ENCODE assay signal across 21 cellular contexts in genomic region chr22:48440673-48441552, GRCh38.
"Had no signal": no experiment of that assay in that cellular context is flagged by ENCODE, and none has a peak within 500 bp of the region (broad histone marks: within the 10 kb centered on the region; RNA-seq: fewer than 3 reads in every experiment).

No MANE protein-coding gene starts in this region.

- H3K36me3 Mint-ChIP-seq: mesothelial cell of epicardium; naive B cell; natural killer cell treated with Interleukin-12 subunit alpha and Interleukin-12 subunit beta and Interleukin-15 and Interleukin-18, amount 100 ng/mL, for 72 hours; stimulated activated memory B cell treated with anti-CD40 and anti-IgM and Interleukin-4, amounts not matched to agents 10 μg/mL and 1 μg/mL and 100 μg/mL, for 72 hours had no signal

- H3K27ac ChIP-seq: dorsolateral prefrontal cortex, prostate gland, right atrium auricular region, sigmoid colon, thoracic aorta, tibial nerve, upper lobe of left lung, uterus had no signal

- H3K4me3 Mint-ChIP-seq: mesothelial cell of epicardium; naive B cell; natural killer cell treated with Interleukin-12 subunit alpha and Interleukin-12 subunit beta and Interleukin-15 and Interleukin-18, amount 100 ng/mL, for 72 hours; neural crest cell; stimulated activated memory B cell treated with anti-CD40 and anti-IgM and Interleukin-4, amounts not matched to agents 10 μg/mL and 1 μg/mL and 100 μg/mL, for 72 hours; stimulated activated naive CD8-positive, alpha-beta T cell treated with anti-CD3 and anti-CD28 coated beads, Interleukin-15, Interleukin-2, amounts not matched to agents 100 ng/mL and 50 ng/mL, for 24 hours had no signal

- H3K36me3 ChIP-seq: prostate gland, right atrium auricular region, sigmoid colon, thoracic aorta, tibial nerve, upper lobe of left lung, uterus had no signal

- DNase-seq: dorsolateral prefrontal cortex; effector CD4-positive, alpha-beta T cell; mesenchymal stem cell; naive B cell; nucleus accumbens; sigmoid colon; stimulated activated CD4-positive, alpha-beta T cell treated with anti-CD3 and anti-CD28 coated beads, Interleukin-2, amount 100 ng/mL, for 24 hours; stimulated activated CD4-positive, alpha-beta T cell treated with anti-CD3 and anti-CD28 coated beads, Interleukin-4, amount 100 ng/mL, for 24 hours; uterus had no signal

- H3K9me3 Mint-ChIP-seq: mesothelial cell of epicardium; natural killer cell treated with Interleukin-12 subunit alpha and Interleukin-12 subunit beta and Interleukin-15 and Interleukin-18, amount 100 ng/mL, for 72 hours; neural crest cell; stimulated activated naive CD8-positive, alpha-beta T cell treated with anti-CD3 and anti-CD28 coated beads, Interleukin-15, Interleukin-2, amounts not matched to agents 100 ng/mL and 50 ng/mL, for 24 hours had no signal

- H3K27me3 ChIP-seq: dorsolateral prefrontal cortex, right atrium auricular region, sigmoid colon, tibial nerve, upper lobe of left lung, uterus had no signal

- H3K9me3 ChIP-seq: mucosa of descending colon, prostate gland, right atrium auricular region, sigmoid colon, thoracic aorta, tibial nerve, upper lobe of left lung, uterus had no signal

- H3K4me3 ChIP-seq: dorsolateral prefrontal cortex, mucosa of descending colon, prostate gland, right atrium auricular region, sigmoid colon, thoracic aorta, tibial nerve, upper lobe of left lung, uterus had no signal

- H3K4me1 Mint-ChIP-seq: mesothelial cell of epicardium, neural crest cell had no signal

- H3K4me1 ChIP-seq: prostate gland, right atrium auricular region, sigmoid colon, tibial nerve, upper lobe of left lung, uterus had no signal

- H3K27ac Mint-ChIP-seq: mesothelial cell of epicardium; naive B cell; natural killer cell treated with Interleukin-12 subunit alpha and Interleukin-12 subunit beta and Interleukin-15 and Interleukin-18, amount 100 ng/mL, for 72 hours; stimulated activated memory B cell treated with anti-CD40 and anti-IgM and Interleukin-4, amounts not matched to agents 10 μg/mL and 1 μg/mL and 100 μg/mL, for 72 hours; stimulated activated naive CD8-positive, alpha-beta T cell treated with anti-CD3 and anti-CD28 coated beads, Interleukin-15, Interleukin-2, amounts not matched to agents 100 ng/mL and 50 ng/mL, for 24 hours had no signal

- ATAC-seq: left lobe of liver; mucosa of descending colon; natural killer cell treated with Interleukin-12 subunit alpha and Interleukin-12 subunit beta and Interleukin-15 and Interleukin-18, amount 100 ng/mL, for 72 hours; stimulated activated memory B cell treated with anti-CD40 and anti-IgM and Interleukin-4, amounts not matched to agents 10 μg/mL and 1 μg/mL and 100 μg/mL, for 72 hours had no signal
